Comparison of ENCODE assay signal across 29 cellular contexts in genomic region chr10:132908621-132909295, GRCh38. TPM values are rescaled to one million over a fixed set of nuclear protein-coding genes. Genes with fewer than 3 reads are reported as not detected.
"Had no signal": no experiment of that assay in that cellular context is flagged by ENCODE, and none has a peak within 500 bp of the region (broad histone marks: within the 10 kb centered on the region; RNA-seq: fewer than 3 reads in every experiment).

No MANE protein-coding gene starts in this region.

- H3K9me3 Mint-ChIP-seq: activated CD4-positive, alpha-beta memory T cell treated with anti-CD3 and anti-CD28 coated beads, Interleukin-2, amount 10 ng/mL, durations not matched to agents 7 days and 5 days; activated CD4-positive, alpha-beta T cell treated with anti-CD3 and anti-CD28 coated beads, Interleukin-2, amount 10 ng/mL, durations not matched to agents 7 days and 5 days; activated naive CD8-positive, alpha-beta T cell treated with anti-CD3 and anti-CD28 coated beads for 36 hours; natural killer cell treated with Interleukin-12 subunit alpha and Interleukin-12 subunit beta and Interleukin-15 and Interleukin-18, amount 100 ng/mL, for 72 hours had no signal

- H3K36me3 ChIP-seq: adrenal gland, stomach, thyroid gland, upper lobe of left lung, vagina had no signal

- H3K4me3 Mint-ChIP-seq: activated CD4-positive, alpha-beta memory T cell treated with anti-CD3 and anti-CD28 coated beads, Interleukin-2, amount 10 ng/mL, durations not matched to agents 7 days and 5 days; activated CD4-positive, alpha-beta T cell treated with anti-CD3 and anti-CD28 coated beads, Interleukin-2, amount 10 ng/mL, durations not matched to agents 7 days and 5 days; activated naive CD8-positive, alpha-beta T cell treated with anti-CD3 and anti-CD28 coated beads for 36 hours; natural killer cell treated with Interleukin-12 subunit alpha and Interleukin-12 subunit beta and Interleukin-15 and Interleukin-18, amount 100 ng/mL, for 72 hours; stimulated activated naive B cell treated with anti-CD40 and anti-IgM and Interleukin-4, amounts not matched to agents 10 μg/mL and 1 μg/mL and 100 μg/mL, for 72 hours had no signal

- ATAC-seq: body of pancreas; esophagus mucosa; mucosa of descending colon; natural killer cell treated with Interleukin-12 subunit alpha and Interleukin-12 subunit beta and Interleukin-15 and Interleukin-18, amount 100 ng/mL, for 72 hours; stimulated activated naive B cell treated with anti-CD40 and anti-IgM and Interleukin-4, amounts not matched to agents 10 μg/mL and 1 μg/mL and 100 μg/mL, for 72 hours had no signal

- H3K9me3 ChIP-seq: adrenal gland, mucosa of descending colon, thyroid gland, upper lobe of left lung, vagina had no signal

- H3K27ac Mint-ChIP-seq: activated CD4-positive, alpha-beta memory T cell treated with anti-CD3 and anti-CD28 coated beads, Interleukin-2, amount 10 ng/mL, durations not matched to agents 7 days and 5 days; activated CD4-positive, alpha-beta T cell treated with anti-CD3 and anti-CD28 coated beads, Interleukin-2, amount 10 ng/mL, durations not matched to agents 7 days and 5 days; activated naive CD8-positive, alpha-beta T cell treated with anti-CD3 and anti-CD28 coated beads for 36 hours; natural killer cell treated with Interleukin-12 subunit alpha and Interleukin-12 subunit beta and Interleukin-15 and Interleukin-18, amount 100 ng/mL, for 72 hours; stimulated activated naive B cell treated with anti-CD40 and anti-IgM and Interleukin-4, amounts not matched to agents 10 μg/mL and 1 μg/mL and 100 μg/mL, for 72 hours had no signal

- DNase-seq: activated CD4-positive, alpha-beta memory T cell treated with anti-CD3 and anti-CD28 coated beads, Interleukin-2, amount 10 ng/mL, durations not matched to agents 7 days and 5 days; activated CD4-positive, alpha-beta T cell treated with anti-CD3 and anti-CD28 coated beads for 1 hour; activated CD4-positive, alpha-beta T cell treated with anti-CD3 and anti-CD28 coated beads, Interleukin-2, amount 10 ng/mL, durations not matched to agents 7 days and 5 days; activated naive CD4-positive, alpha-beta T cell; activated naive CD8-positive, alpha-beta T cell treated with anti-CD3 and anti-CD28 coated beads for 36 hours; activated T-cell treated with anti-CD3 and anti-CD28 coated beads, Interleukin-2, amount 50 U/mL, for 48 hours; adrenal gland; cerebellar nuclear complex; cortex of kidney; foreskin fibroblast; head of caudate nucleus; hippocampal formation; stimulated activated CD4-positive, alpha-beta T cell treated with anti-CD3 and anti-CD28 coated beads, Interleukin-15, amount 100 ng/mL, for 24 hours; stimulated activated CD4-positive, alpha-beta T cell treated with anti-CD3 and anti-CD28 coated beads, Interleukin-2, amount 100 ng/mL, for 24 hours; stimulated activated naive B cell treated with anti-CD40 and anti-IgM and Interleukin-4, amounts not matched to agents 10 μg/mL and 1 μg/mL and 100 μg/mL, for 72 hours; stomach; T-helper 2 cell had no signal

- H3K36me3 Mint-ChIP-seq: activated naive CD8-positive, alpha-beta T cell treated with anti-CD3 and anti-CD28 coated beads for 36 hours; natural killer cell treated with Interleukin-12 subunit alpha and Interleukin-12 subunit beta and Interleukin-15 and Interleukin-18, amount 100 ng/mL, for 72 hours; stimulated activated naive B cell treated with anti-CD40 and anti-IgM and Interleukin-4, amounts not matched to agents 10 μg/mL and 1 μg/mL and 100 μg/mL, for 72 hours had no signal

- H3K27ac ChIP-seq: adrenal gland, body of pancreas, stomach, thyroid gland, upper lobe of left lung, vagina had no signal

- H3K4me3 ChIP-seq: adrenal gland, body of pancreas, lung, mucosa of descending colon, smooth muscle cell, stomach, thyroid gland, upper lobe of left lung, vagina had no signal

- H3K4me1 ChIP-seq: adrenal gland, body of pancreas, stomach, thyroid gland, upper lobe of left lung, vagina had no signal

- H3K27me3 ChIP-seq: adrenal gland, body of pancreas, thyroid gland, upper lobe of left lung, vagina had no signal

RNA-seq across cellular contexts. Expression of gene CFAP46, which starts 33.6 kb away (rescaled TPM):
- total RNA-seq: activated CD4-positive, alpha-beta memory T cell treated with anti-CD3 and anti-CD28 coated beads, Interleukin-2, amount 10 ng/mL, durations not matched to agents 7 days and 5 days; activated CD4-positive, alpha-beta T cell treated with anti-CD3 and anti-CD28 coated beads, Interleukin-2, amount 10 ng/mL, durations not matched to agents 7 days and 5 days; mesenteric fat pad; myocyte; vagina had no signal
- polyA plus RNA-seq: aorta had no signal
